1 cellular context compared by ENCODE assay signal in genomic region chr2:68345129-68345875, GRCh38.
TF ChIP-seq lines count a peak whose summit lies in the region.

No MANE protein-coding gene starts in this region.

TF ChIP-seq in K562, 482 proteins besides CTCF, POLR2A, EP300 and RAD21:
- no peak for TF ChIP-seq HNRNPL (IDR thresholded peaks at IDR 0.05; ENCODE audit: low read depth, low read length)
- TF ChIP-seq HOXB6 (CRISPR knock-in tag; IDR thresholded peaks at IDR 0.05; ENCODE audit: borderline replicate concordance): no peak
- no peak for TF ChIP-seq SMARCE1 (IDR thresholded peaks at IDR 0.05)
- TF ChIP-seq MLX (CRISPR knock-in tag; conservative IDR thresholded peaks at IDR 0.05): no peak
- TF ChIP-seq ARID3B (CRISPR knock-in tag; IDR thresholded peaks at IDR 0.05; ENCODE audit: borderline replicate concordance): no peak
- TF ChIP-seq NFIC (IDR thresholded peaks at IDR 0.05): no peak
TF ChIP-seq in K562: peak in this region for 0.
